6 cellular contexts compared by ENCODE assay signal in the genomic region with DNA sequence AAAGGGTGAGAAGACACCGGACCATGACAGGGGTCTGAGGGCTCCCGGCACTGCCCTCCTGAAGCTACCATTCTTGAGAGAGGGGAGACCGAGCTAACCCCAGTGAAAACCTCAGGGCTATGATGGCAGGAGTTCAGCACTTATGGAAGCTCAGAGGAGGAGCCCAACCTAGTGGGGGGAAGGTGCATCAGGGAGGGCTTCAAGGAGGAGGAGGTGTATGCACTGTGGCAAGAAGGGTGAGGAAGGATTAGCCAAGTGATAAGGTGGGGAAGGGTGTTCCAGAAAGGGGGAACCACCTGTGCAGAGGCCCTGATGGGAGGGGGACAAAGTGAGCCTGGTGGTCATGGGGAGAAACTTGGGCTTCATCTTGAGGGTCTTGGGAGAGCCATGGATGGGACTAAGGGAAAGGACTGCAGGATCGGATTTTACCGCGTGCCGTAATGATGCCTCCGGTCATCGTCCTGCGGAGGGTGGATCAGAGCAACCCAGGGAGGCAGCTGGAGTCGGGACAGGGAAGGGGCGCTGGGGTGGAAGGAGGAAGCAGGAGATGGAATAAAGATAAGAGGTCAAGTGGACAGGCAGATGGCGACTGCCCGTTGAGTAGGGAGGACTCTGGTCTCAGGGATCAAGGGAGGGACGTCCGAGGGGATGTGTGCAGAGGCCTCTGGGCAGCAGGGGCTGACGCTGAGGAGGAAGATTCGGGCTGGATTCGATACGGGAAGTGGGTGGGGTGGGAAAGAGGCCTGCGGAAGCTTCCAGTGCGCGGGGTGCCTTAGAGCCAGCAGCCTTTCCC. TPM values are rescaled to one million over a fixed set of nuclear protein-coding genes. Genes with fewer than 3 reads are reported as not detected.
DNase-seq lines count a peak whose midpoint lies in the region; ATAC-seq and TF ChIP-seq lines count a peak whose summit lies in the region.

No MANE protein-coding gene starts in this region.

- WGBS in mesodermal cell (ENCODE audit: insufficient coverage in 2 of 2), 2 experiments = 31 to 33% methylated on average over 23 of the region's 23 CpGs

- peaks cover 28% of the 10 kb centered on the region for H3K36me3 Mint-ChIP-seq in Calu3 (ENCODE audit: insufficient read depth, unreplicated experiment)
- no peaks in the 10 kb centered on the region for H3K36me3 Mint-ChIP-seq in activated T-helper 2 cell treated with anti-CD3 and anti-CD28 coated beads, Interferon-gamma antibody, Interleukin-2, Interleukin-4, amounts not matched to agents 10 μg/mL and 5 μg/mL and 100 μg/mL, durations not matched to agents 14 hours and 24 hours and 36 hours (ENCODE audit: low read depth)

- H3K9me3 Mint-ChIP-seq in Calu3 (ENCODE audit: low read depth, unreplicated experiment) = no peaks in the 10 kb centered on the region
- H3K9me3 Mint-ChIP-seq in activated T-helper 2 cell treated with anti-CD3 and anti-CD28 coated beads, Interferon-gamma antibody, Interleukin-2, Interleukin-4, amounts not matched to agents 10 μg/mL and 5 μg/mL and 100 μg/mL, durations not matched to agents 14 hours and 24 hours and 36 hours = no peaks in the 10 kb centered on the region

- DNase-seq in Calu3 (no peak), SIG-M5 (lab: John Stamatoyannopoulos, UW) (no peak), NCI-H187 treated with DMSO at 0.1 percent for 48 hours (lab: John Stamatoyannopoulos, UW) (no peak)
- no peak for DNase-seq in activated T-helper 2 cell treated with anti-CD3 and anti-CD28 coated beads, Interferon-gamma antibody, Interleukin-2, Interleukin-4, amounts not matched to agents 10 μg/mL and 5 μg/mL and 100 μg/mL, durations not matched to agents 14 hours and 24 hours and 36 hours (ENCODE audit: low spot score)

- no peaks in the 10 kb centered on the region for H3K4me1 ChIP-seq in mesodermal cell (ENCODE audit: control insufficient read depth, insufficient read depth, low read length, poor library complexity, severe bottlenecking)

- peaks cover 63% of the 10 kb centered on the region for H3K27me3 Mint-ChIP-seq in Calu3 (ENCODE audit: unreplicated experiment)
- H3K27me3 Mint-ChIP-seq in activated T-helper 2 cell treated with anti-CD3 and anti-CD28 coated beads, Interferon-gamma antibody, Interleukin-2, Interleukin-4, amounts not matched to agents 10 μg/mL and 5 μg/mL and 100 μg/mL, durations not matched to agents 14 hours and 24 hours and 36 hours (ENCODE audit: low read depth) = peaks cover 35% of the 10 kb centered on the region

- no peak for TF ChIP-seq CTCF in Calu3 (IDR thresholded peaks at IDR 0.05; ENCODE audit: unreplicated experiment)

- intact Hi-C loops in Calu3 (cut with micrococcal nuclease; ENCODE audit: unreplicated experiment) = no loop called here
- intact Hi-C loops in activated T-helper 2 cell treated with anti-CD3 and anti-CD28 coated beads, Interferon-gamma antibody, Interleukin-2, Interleukin-4, amounts not matched to agents 10 μg/mL and 5 μg/mL and 100 μg/mL, durations not matched to agents 14 hours and 24 hours and 36 hours (cut with micrococcal nuclease) = no loop called here

- H3K4me3 Mint-ChIP-seq in Calu3 (ENCODE audit: low read depth, unreplicated experiment) = peak overlapping the region; percentile 76
- H3K4me3 Mint-ChIP-seq in activated T-helper 2 cell treated with anti-CD3 and anti-CD28 coated beads, Interferon-gamma antibody, Interleukin-2, Interleukin-4, amounts not matched to agents 10 μg/mL and 5 μg/mL and 100 μg/mL, durations not matched to agents 14 hours and 24 hours and 36 hours (ENCODE audit: low read depth) = peak overlapping the region; percentile 88

- H3K27ac Mint-ChIP-seq in Calu3 (ENCODE audit: unreplicated experiment) = peak overlapping the region; percentile 29
- no peak overlapping the region for H3K27ac Mint-ChIP-seq in activated T-helper 2 cell treated with anti-CD3 and anti-CD28 coated beads, Interferon-gamma antibody, Interleukin-2, Interleukin-4, amounts not matched to agents 10 μg/mL and 5 μg/mL and 100 μg/mL, durations not matched to agents 14 hours and 24 hours and 36 hours

- ATAC-seq in HG02840 (IDR thresholded peaks at IDR 0.05; ENCODE audit: low FRiP score, unreplicated experiment) = no peak

- H3K36me3 ChIP-seq in mesodermal cell (ENCODE audit: control insufficient read depth, insufficient read depth, low read length) = no peaks in the 10 kb centered on the region

- H3K27ac ChIP-seq in mesodermal cell (ENCODE audit: low read depth, low read length, severe bottlenecking) = no peak overlapping the region

- CTCF ChIA-PET in Calu3 (lab: Charles Lee) = interaction anchor here (0.5 to 2.1 kb wide), 2 partner anchors 13 to 102 kb away, joined by 10 to 12 read pairs; a partner anchor contains a TSS

- peaks cover 11% of the 10 kb centered on the region for H3K4me1 Mint-ChIP-seq in Calu3 (ENCODE audit: low read depth, unreplicated experiment)
- peaks cover 11% of the 10 kb centered on the region for H3K4me1 Mint-ChIP-seq in activated T-helper 2 cell treated with anti-CD3 and anti-CD28 coated beads, Interferon-gamma antibody, Interleukin-2, Interleukin-4, amounts not matched to agents 10 μg/mL and 5 μg/mL and 100 μg/mL, durations not matched to agents 14 hours and 24 hours and 36 hours (ENCODE audit: low read depth)

- peak overlapping the region; percentile 63 for H3K4me3 ChIP-seq in mesodermal cell (ENCODE audit: extremely low read depth, insufficient read depth, low read length, poor library complexity, severe bottlenecking)

- H3K9me3 ChIP-seq in mesodermal cell (ENCODE audit: control insufficient read depth, low read length) = no peaks in the 10 kb centered on the region

- BruUV-seq in Calu3 (replicated peaks; lab: Mats Ljungman, UMichigan) = no TSS peak

RNA-seq across cellular contexts. Expression of a gene that starts 13.3 kb away (rescaled TPM):
- 226 and 233 TPM in 2 replicates for total RNA-seq in Calu3 (2022)
- 286 and 299 TPM in 2 replicates for total RNA-seq in activated T-helper 2 cell treated with anti-CD3 and anti-CD28 coated beads, Interferon-gamma antibody, Interleukin-2, Interleukin-4, amounts not matched to agents 10 μg/mL and 5 μg/mL and 100 μg/mL, durations not matched to agents 14 hours and 24 hours and 36 hours
- polyA plus RNA-seq in mesodermal cell (2013, experiment 1 of 2) = 304 TPM
- polyA plus RNA-seq in mesodermal cell (2013, experiment 2 of 2) = 265 TPM

RNA-seq across cellular contexts. Expression of a gene that starts 25.4 kb away (rescaled TPM):
- total RNA-seq in Calu3 (2022) = 9.7 and 11.9 TPM in 2 replicates
- 4.7 and 4.8 TPM in 2 replicates for total RNA-seq in activated T-helper 2 cell treated with anti-CD3 and anti-CD28 coated beads, Interferon-gamma antibody, Interleukin-2, Interleukin-4, amounts not matched to agents 10 μg/mL and 5 μg/mL and 100 μg/mL, durations not matched to agents 14 hours and 24 hours and 36 hours
- 1.8 TPM for polyA plus RNA-seq in mesodermal cell (2013, experiment 1 of 2)
- 0.96 TPM for polyA plus RNA-seq in mesodermal cell (2013, experiment 2 of 2)

RNA-seq across cellular contexts. Expression of a gene that starts 26.8 kb away (rescaled TPM):
- 0.40 and 0.64 TPM in 2 replicates for total RNA-seq in Calu3 (2022)
- total RNA-seq in activated T-helper 2 cell treated with anti-CD3 and anti-CD28 coated beads, Interferon-gamma antibody, Interleukin-2, Interleukin-4, amounts not matched to agents 10 μg/mL and 5 μg/mL and 100 μg/mL, durations not matched to agents 14 hours and 24 hours and 36 hours = 0.71 TPM in 1 of 2 replicates, not detected in the other
- 1.1 TPM for polyA plus RNA-seq in mesodermal cell (2013, experiment 1 of 2)
- polyA plus RNA-seq in mesodermal cell (2013, experiment 2 of 2) = 3.5 TPM

RNA-seq across cellular contexts. Expression of a gene that starts 27.5 kb away (rescaled TPM):
- 3.4 and 5.4 TPM in 2 replicates for total RNA-seq in Calu3 (2022)
- total RNA-seq in activated T-helper 2 cell treated with anti-CD3 and anti-CD28 coated beads, Interferon-gamma antibody, Interleukin-2, Interleukin-4, amounts not matched to agents 10 μg/mL and 5 μg/mL and 100 μg/mL, durations not matched to agents 14 hours and 24 hours and 36 hours = 3.2 TPM in 2 replicates
- 11.1 TPM for polyA plus RNA-seq in mesodermal cell (2013, experiment 1 of 2)
- 7.9 TPM for polyA plus RNA-seq in mesodermal cell (2013, experiment 2 of 2)

RNA-seq across cellular contexts. Expression of a gene that starts 41.4 kb away (rescaled TPM):
- 3.6 and 4.2 TPM in 2 replicates for total RNA-seq in Calu3 (2022)
- total RNA-seq in activated T-helper 2 cell treated with anti-CD3 and anti-CD28 coated beads, Interferon-gamma antibody, Interleukin-2, Interleukin-4, amounts not matched to agents 10 μg/mL and 5 μg/mL and 100 μg/mL, durations not matched to agents 14 hours and 24 hours and 36 hours = 27.3 TPM in 2 replicates
- 7.2 TPM for polyA plus RNA-seq in mesodermal cell (2013, experiment 1 of 2)
- polyA plus RNA-seq in mesodermal cell (2013, experiment 2 of 2) = 6.9 TPM
